In genomic region chr10:92691591-92692084, GRCh38 we compare ENCODE assay signal across 8 cellular contexts. TPM values are rescaled to one million over a fixed set of nuclear protein-coding genes. Genes with fewer than 3 reads are reported as not detected.
DNase-seq lines count a peak whose midpoint lies in the region; ATAC-seq and TF ChIP-seq lines count a peak whose summit lies in the region.

No MANE protein-coding gene starts in this region.

- peaks cover 34 to 52% of the 10 kb centered on the region in 2 donors for H3K27me3 Mint-ChIP-seq in CD4-positive, alpha-beta memory T cell
- peaks cover 38 to 76% (median 46%) of the 10 kb centered on the region in 5 donors for H3K27me3 Mint-ChIP-seq in naive thymus-derived CD8-positive, alpha-beta T cell
- no peaks in the 10 kb centered on the region for H3K27me3 Mint-ChIP-seq in MCF 10A (ENCODE audit: insufficient read depth, unreplicated experiment)

- no peak for TF ChIP-seq POLR2A in erythroblast (IDR thresholded peaks at IDR 0.05; ENCODE audit: low read length)

- H3K4me3 ChIP-seq in CD4-positive, alpha-beta memory T cell (ENCODE audit: low read length in 2 of 2) = peak overlapping the region in 1 of 2 donors; percentile 3
- H3K4me3 ChIP-seq in OCI-LY7 (ENCODE audit: low read depth, low read length, poor library complexity, severe bottlenecking) = no peak overlapping the region

- H3K9me3 ChIP-seq in CD4-positive, alpha-beta memory T cell (ENCODE audit: control insufficient read depth in 1 of 2, low read length in 2 of 2) = no peaks in the 10 kb centered on the region
- H3K9me3 ChIP-seq in OCI-LY7 (ENCODE audit: low read length) = no peaks in the 10 kb centered on the region

- peaks cover 0 to 5% (median 0%) of the 10 kb centered on the region in 8 donors for H3K9me3 Mint-ChIP-seq in CD4-positive, alpha-beta memory T cell
- H3K9me3 Mint-ChIP-seq in naive thymus-derived CD8-positive, alpha-beta T cell = peaks cover 0 to 4% (median 0%) of the 10 kb centered on the region in 9 donors
- no peaks in the 10 kb centered on the region for H3K9me3 Mint-ChIP-seq in MCF 10A (ENCODE audit: unreplicated experiment)

- no peak for ATAC-seq in naive thymus-derived CD8-positive, alpha-beta T cell

- BruUV-seq in OCI-LY7 (replicated peaks; lab: Mats Ljungman, UMichigan) (no TSS peak), MCF 10A (replicated peaks; lab: Mats Ljungman, UMichigan) (no TSS peak)

- H3K36me3 ChIP-seq in CD4-positive, alpha-beta memory T cell (ENCODE audit: insufficient read depth, low read length) = no peaks in the 10 kb centered on the region
- H3K36me3 ChIP-seq in OCI-LY7 (ENCODE audit: insufficient read depth, low read length) = no peaks in the 10 kb centered on the region

- peaks cover 37% of the 10 kb centered on the region for H3K27me3 ChIP-seq in CD4-positive, alpha-beta memory T cell (ENCODE audit: insufficient read depth, low read length)

- peak overlapping the region in 1 of 7 donors; percentile 84 for H3K27ac Mint-ChIP-seq in CD4-positive, alpha-beta memory T cell
- H3K27ac Mint-ChIP-seq in naive thymus-derived CD8-positive, alpha-beta T cell = peak overlapping the region in 3 of 10 donors; percentile 19 to 78 (median 67)
- H3K27ac Mint-ChIP-seq in MCF 10A (ENCODE audit: low read depth, unreplicated experiment) = no peak overlapping the region

- H3K4me3 Mint-ChIP-seq in CD4-positive, alpha-beta memory T cell = peak overlapping the region; percentile 39 to 91 (median 80)
- peak overlapping the region; percentile 28 to 88 (median 72) for H3K4me3 Mint-ChIP-seq in naive thymus-derived CD8-positive, alpha-beta T cell
- H3K4me3 Mint-ChIP-seq in MCF 10A (ENCODE audit: unreplicated experiment) = no peak overlapping the region

- CTCF ChIA-PET in CD4-positive, alpha-beta memory T cell (lab: Charles Lee; ENCODE audit: partially characterized antibody) = no interaction called here
- CTCF ChIA-PET in OCI-LY7 (lab: Charles Lee; ENCODE audit: unreplicated experiment) (no interaction called here), MCF 10A (lab: Yijun Ruan, JAX) (no interaction called here)

- DNase-seq in CD4-positive, alpha-beta memory T cell = peak in 1 of 5 donors; percentile 7
- DNase-seq in OCI-LY7 (ENCODE audit: low spot score) = peak; percentile 30
- peak; percentile 34 to 43 for DNase-seq in erythroblast (lab: John Stamatoyannopoulos, UW)
- DNase-seq in naive thymus-derived CD8-positive, alpha-beta T cell = peak in 3 of 10 donors; percentile 11 to 31 (median 16)
- DNase-seq in GM03348 (ENCODE audit: low spot score) = no peak
- DNase-seq in NCI-H2171 treated with DMSO at 0.1 percent for 48 hours (lab: John Stamatoyannopoulos, UW) = no peak
- no peak for DNase-seq in MCF 10A (ENCODE audit: unreplicated experiment)
- no peak for DNase-seq in stimulated activated naive CD4-positive, alpha-beta T cell treated with Interleukin-2 at 50 U/mL for 16 hours (lab: John Stamatoyannopoulos, UW)

- intact Hi-C loops in CD4-positive, alpha-beta memory T cell (cut with micrococcal nuclease) = loop anchor here (5.0 to 10.0 kb wide), 2 partner anchors 99 to 153 kb away; partner anchors contain the start of genes EXOC6 and KIF11
- intact Hi-C loops in OCI-LY7 (cut with micrococcal nuclease; ENCODE audit: unreplicated experiment) (no loop called here), MCF 10A (cut with micrococcal nuclease) (no loop called here)

- no peaks in the 10 kb centered on the region for H3K79me2 ChIP-seq in OCI-LY7 (ENCODE audit: insufficient read depth, low read depth, low read length)

- no peaks in the 10 kb centered on the region for H4K20me1 ChIP-seq in OCI-LY7 (ENCODE audit: insufficient read depth, low read length)

- peak overlapping the region; percentile 55 for H3K4me2 ChIP-seq in OCI-LY7 (ENCODE audit: low read length)

- peaks cover 9 to 33% (median 26%) of the 10 kb centered on the region in 4 donors for H3K4me1 Mint-ChIP-seq in CD4-positive, alpha-beta memory T cell
- H3K4me1 Mint-ChIP-seq in naive thymus-derived CD8-positive, alpha-beta T cell = peaks cover 14 to 50% (median 27%) of the 10 kb centered on the region in 4 donors
- no peaks in the 10 kb centered on the region for H3K4me1 Mint-ChIP-seq in MCF 10A (ENCODE audit: insufficient read depth, unreplicated experiment)

- H3K27ac ChIP-seq in CD4-positive, alpha-beta memory T cell (ENCODE audit: low read depth, low read length) = no peak overlapping the region
- no peak overlapping the region for H3K27ac ChIP-seq in OCI-LY7 (ENCODE audit: low read depth, low read length, poor library complexity, severe bottlenecking)

- H3K36me3 Mint-ChIP-seq in CD4-positive, alpha-beta memory T cell = peaks cover 0 to 1% of the 10 kb centered on the region in 2 donors
- H3K36me3 Mint-ChIP-seq in naive thymus-derived CD8-positive, alpha-beta T cell = peaks cover 0 to 8% (median 4%) of the 10 kb centered on the region in 3 donors
- peaks cover 5% of the 10 kb centered on the region for H3K36me3 Mint-ChIP-seq in MCF 10A (ENCODE audit: insufficient read depth, unreplicated experiment)

- POLR2A ChIA-PET in CD4-positive, alpha-beta memory T cell (lab: Charles Lee; ENCODE audit: partially characterized antibody) = no interaction called here
- POLR2A ChIA-PET in OCI-LY7 (lab: Charles Lee) (interaction anchor here (0.9 to 1.2 kb wide), 2 partner anchors 13 to 52 kb away, joined by 3 to 4 read pairs; no protein-coding TSS in a partner anchor), MCF 10A (lab: Yijun Ruan, JAX) (no interaction called here)
- POLR2A ChIA-PET in naive thymus-derived CD8-positive, alpha-beta T cell (lab: Charles Lee) = interaction anchor here (2.0 kb wide), 1 partner anchor 157 kb away, joined by 9 read pairs; the partner anchor contains the start of gene EXOC6

- no peaks in the 10 kb centered on the region for H3K9me2 ChIP-seq in OCI-LY7 (ENCODE audit: insufficient read depth, low read length)

- peaks cover 25% of the 10 kb centered on the region for H3K4me1 ChIP-seq in CD4-positive, alpha-beta memory T cell (ENCODE audit: insufficient read depth, low read length)
- H3K4me1 ChIP-seq in OCI-LY7 (ENCODE audit: insufficient read depth, low read length, poor library complexity, severe bottlenecking) = peaks cover 33% of the 10 kb centered on the region

- no peak for TF ChIP-seq CTCF in OCI-LY7 (conservative IDR thresholded peaks at IDR 0.05; ENCODE audit: low read length)
- TF ChIP-seq CTCF in MCF 10A (IDR thresholded peaks at IDR 0.05; ENCODE audit: unreplicated experiment) = no peak

- no peak overlapping the region for H2AFZ ChIP-seq in OCI-LY7 (ENCODE audit: low read length)

RNA-seq across cellular contexts. Expression of gene HHEX, which starts 1.9 kb away (rescaled TPM):
- total RNA-seq in CD4-positive, alpha-beta memory T cell = under 1 TPM in 1 of 2 experiments, not detected in 1; 0.32 TPM
- 1 to 10 TPM in 1 of 2 donors, under 1 TPM in 1; 0.98 to 1.2 TPM for polyA plus RNA-seq in CD4-positive, alpha-beta memory T cell
- 2.1 and 2.8 TPM in 2 replicates for total RNA-seq in OCI-LY7 (2014; rRNA removed; shearing (Covaris generic))
- 1.6 and 1.7 TPM in 2 replicates for total RNA-seq in OCI-LY7 (2022)
- total RNA-seq in naive thymus-derived CD8-positive, alpha-beta T cell = 1 to 10 TPM; 3.2 to 3.9 TPM
- polyA plus RNA-seq in naive thymus-derived CD8-positive, alpha-beta T cell = under 1 TPM; 0.09 to 0.45 (median 0.09) TPM
- 0.19 and 0.54 TPM in 2 replicates for total RNA-seq in MCF 10A (2022)

Comparison
In these comparisons a context has a peak if more than half of its experiments do, and no peak if none do; other contexts are left out.
1. DNase-seq: peak in OCI-LY7 (single experiment) and erythroblast (2 of 2); none in GM03348 (single experiment), NCI-H2171 treated with DMSO at 0.1 percent for 48 hours (single experiment), MCF 10A (single experiment) and stimulated activated naive CD4-positive, alpha-beta T cell treated with Interleukin-2 at 50 U/mL for 16 hours (single experiment).
2. POLR2A ChIA-PET loops: an anchor here in OCI-LY7 (0.9 to 1.2 kb wide) and naive thymus-derived CD8-positive, alpha-beta T cell (2.0 kb wide); none called in CD4-positive, alpha-beta memory T cell and MCF 10A.